ENCODE assay signal across 1 cellular context in genomic region chr1:63835075-63835633, GRCh38.
A peak's percentile ranks its signal among the peaks of the same experiment; 100 is the strongest.
TF ChIP-seq lines count a peak whose summit lies in the region.

No MANE protein-coding gene starts in this region.

TF ChIP-seq in HEK293, 187 proteins besides CTCF, POLR2A, EP300 and RAD21 (continued from another document and continues in another):
- TF ChIP-seq AEBP2 (tag by site-specific recombination; IDR thresholded peaks at IDR 0.05; ENCODE audit: borderline replicate concordance), result no peak
- no peak for TF ChIP-seq ZNF37A (tag by site-specific recombination; IDR thresholded peaks at IDR 0.05)
- no peak for TF ChIP-seq ZNF600 (tag by site-specific recombination; IDR thresholded peaks at IDR 0.05)
- no peak for TF ChIP-seq ZNF335 (tag by site-specific recombination; conservative IDR thresholded peaks at IDR 0.05)
- TF ChIP-seq BCL11A (tag by site-specific recombination; IDR thresholded peaks at IDR 0.05; ENCODE audit: low read depth), result no peak
- no peak for TF ChIP-seq SP3 (tag by site-specific recombination; IDR thresholded peaks at IDR 0.05)
- TF ChIP-seq ZNF521 (tag by site-specific recombination; IDR thresholded peaks at IDR 0.05), result no peak
- no peak for TF ChIP-seq ZBTB11 (tag by site-specific recombination; conservative IDR thresholded peaks at IDR 0.05; ENCODE audit: low read depth)
- no peak for TF ChIP-seq ZNF175 (tag by site-specific recombination; IDR thresholded peaks at IDR 0.05)
- no peak for TF ChIP-seq ZNF426 (tag by site-specific recombination; IDR thresholded peaks at IDR 0.05)
- TF ChIP-seq ZNF777 (tag by site-specific recombination; IDR thresholded peaks at IDR 0.05; ENCODE audit: borderline replicate concordance), result no peak
- no peak for TF ChIP-seq ZNF692 (tag by site-specific recombination; IDR thresholded peaks at IDR 0.05)
- no peak; the same call in 1 of the 2 replicates for TF ChIP-seq SCRT2 (tag by site-specific recombination; IDR thresholded peaks at IDR 0.05)
- no peak for TF ChIP-seq ZNF292 (tag by site-specific recombination; IDR thresholded peaks at IDR 0.05; ENCODE audit: borderline replicate concordance, low read depth)
- TF ChIP-seq ZNF571 (tag by site-specific recombination; IDR thresholded peaks at IDR 0.05), result no peak
- peak; percentile 58; the same call in 1 of the 2 replicates for TF ChIP-seq ZBTB21 (tag by site-specific recombination; IDR thresholded peaks at IDR 0.05)
- no peak for TF ChIP-seq ZNF211 (tag by site-specific recombination; IDR thresholded peaks at IDR 0.05; ENCODE audit: low read depth)
- no peak for TF ChIP-seq ZBTB8A (tag by site-specific recombination; IDR thresholded peaks at IDR 0.05)
- no peak for TF ChIP-seq PBX3 (CRISPR knock-in tag; IDR thresholded peaks at IDR 0.05)
- TF ChIP-seq GFI1B (tag by site-specific recombination; IDR thresholded peaks at IDR 0.05), result 0 out of 2 replicates have a peak, but pooled peaks have one; percentile 28
- no peak for TF ChIP-seq KLF1 (tag by site-specific recombination; IDR thresholded peaks at IDR 0.05)
- TF ChIP-seq ZNF239 (tag by site-specific recombination; IDR thresholded peaks at IDR 0.05), result no peak
- no peak for TF ChIP-seq ZNF138 (tag by site-specific recombination; IDR thresholded peaks at IDR 0.05; ENCODE audit: borderline replicate concordance)
- no peak for TF ChIP-seq RBAK (tag by site-specific recombination; IDR thresholded peaks at IDR 0.05)
- no peak for TF ChIP-seq ZNF146 (tag by site-specific recombination; IDR thresholded peaks at IDR 0.05)
- TF ChIP-seq ZNF449 (tag by site-specific recombination; IDR thresholded peaks at IDR 0.05), result no peak
- 0 out of 2 replicates have a peak, but pooled peaks have one; percentile 46 for TF ChIP-seq ZNF768 (tag by site-specific recombination; IDR thresholded peaks at IDR 0.05)
- TF ChIP-seq ZNF580 (tag by site-specific recombination; IDR thresholded peaks at IDR 0.05), result no peak
- TF ChIP-seq WT1 (tag by site-specific recombination; IDR thresholded peaks at IDR 0.05), result peak; percentile 73
- no peak for TF ChIP-seq HOXC10 (CRISPR knock-in tag; IDR thresholded peaks at IDR 0.05)
- no peak for TF ChIP-seq ZNF148 (tag by site-specific recombination; IDR thresholded peaks at IDR 0.05; ENCODE audit: borderline replicate concordance)
- TF ChIP-seq KLF17 (tag by site-specific recombination; IDR thresholded peaks at IDR 0.05), result peak; percentile 72
- no peak for TF ChIP-seq ZBTB6 (tag by site-specific recombination; IDR thresholded peaks at IDR 0.05)
- TF ChIP-seq ZNF26 (tag by site-specific recombination; IDR thresholded peaks at IDR 0.05), result no peak
- TF ChIP-seq ZNF10 (tag by site-specific recombination; IDR thresholded peaks at IDR 0.05), result no peak
- TF ChIP-seq GLI2 (tag by site-specific recombination; IDR thresholded peaks at IDR 0.05; ENCODE audit: borderline replicate concordance, low read depth), result no peak
- no peak for TF ChIP-seq ZFHX2 (tag by site-specific recombination; conservative IDR thresholded peaks at IDR 0.05)
- no peak for TF ChIP-seq BCL11B (tag by site-specific recombination; IDR thresholded peaks at IDR 0.05; ENCODE audit: low read depth)
